In genomic region chr6:133099573-133099972, GRCh38 we compare ENCODE assay signal across 1 cellular context.
TF ChIP-seq lines count a peak whose summit lies in the region.

No MANE protein-coding gene starts in this region.

TF ChIP-seq in HepG2, 621 proteins besides CTCF, POLR2A, EP300 and RAD21 (continued from another document and continues in another):
- TF ChIP-seq, protein P1, sequence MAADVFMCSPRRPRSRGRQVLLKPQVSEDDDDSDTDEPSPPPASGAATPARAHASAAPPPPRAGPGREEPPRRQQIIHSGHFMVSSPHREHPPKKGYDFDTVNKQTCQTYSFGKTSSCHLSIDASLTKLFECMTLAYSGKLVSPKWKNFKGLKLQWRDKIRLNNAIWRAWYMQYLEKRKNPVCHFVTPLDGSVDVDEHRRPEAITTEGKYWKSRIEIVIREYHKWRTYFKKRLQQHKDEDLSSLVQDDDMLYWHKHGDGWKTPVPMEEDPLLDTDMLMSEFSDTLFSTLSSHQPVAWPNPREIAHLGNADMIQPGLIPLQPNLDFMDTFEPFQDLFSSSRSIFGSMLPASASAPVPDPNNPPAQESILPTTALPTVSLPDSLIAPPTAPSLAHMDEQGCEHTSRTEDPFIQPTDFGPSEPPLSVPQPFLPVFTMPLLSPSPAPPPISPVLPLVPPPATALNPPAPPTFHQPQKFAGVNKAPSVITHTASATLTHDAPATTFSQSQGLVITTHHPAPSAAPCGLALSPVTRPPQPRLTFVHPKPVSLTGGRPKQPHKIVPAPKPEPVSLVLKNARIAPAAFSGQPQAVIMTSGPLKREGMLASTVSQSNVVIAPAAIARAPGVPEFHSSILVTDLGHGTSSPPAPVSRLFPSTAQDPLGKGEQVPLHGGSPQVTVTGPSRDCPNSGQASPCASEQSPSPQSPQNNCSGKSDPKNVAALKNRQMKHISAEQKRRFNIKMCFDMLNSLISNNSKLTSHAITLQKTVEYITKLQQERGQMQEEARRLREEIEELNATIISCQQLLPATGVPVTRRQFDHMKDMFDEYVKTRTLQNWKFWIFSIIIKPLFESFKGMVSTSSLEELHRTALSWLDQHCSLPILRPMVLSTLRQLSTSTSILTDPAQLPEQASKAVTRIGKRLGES (CRISPR knock-in tag; IDR thresholded peaks at IDR 0.05; ENCODE audit: borderline replicate concordance) = no peak
- no peak for TF ChIP-seq NONO (IDR thresholded peaks at IDR 0.05)
- TF ChIP-seq NONO (CRISPR knock-in tag; conservative IDR thresholded peaks at IDR 0.05) = no peak
- TF ChIP-seq NR1H2 (CRISPR knock-in tag; IDR thresholded peaks at IDR 0.05; ENCODE audit: borderline replicate concordance, low read depth) = no peak
- TF ChIP-seq FOXA1 (IDR thresholded peaks at IDR 0.05) = no peak
- TF ChIP-seq FOXA1 (CRISPR knock-in tag; IDR thresholded peaks at IDR 0.05) = no peak
- TF ChIP-seq SCMH1 (CRISPR knock-in tag; IDR thresholded peaks at IDR 0.05; ENCODE audit: borderline replicate concordance) = no peak
- TF ChIP-seq ZNF33A (CRISPR knock-in tag; IDR thresholded peaks at IDR 0.05; ENCODE audit: borderline replicate concordance) = no peak
- TF ChIP-seq ZNF768 (CRISPR knock-in tag; IDR thresholded peaks at IDR 0.05) = no peak
- TF ChIP-seq ZNF672 (CRISPR knock-in tag; IDR thresholded peaks at IDR 0.05) = no peak
- TF ChIP-seq, protein P2, sequence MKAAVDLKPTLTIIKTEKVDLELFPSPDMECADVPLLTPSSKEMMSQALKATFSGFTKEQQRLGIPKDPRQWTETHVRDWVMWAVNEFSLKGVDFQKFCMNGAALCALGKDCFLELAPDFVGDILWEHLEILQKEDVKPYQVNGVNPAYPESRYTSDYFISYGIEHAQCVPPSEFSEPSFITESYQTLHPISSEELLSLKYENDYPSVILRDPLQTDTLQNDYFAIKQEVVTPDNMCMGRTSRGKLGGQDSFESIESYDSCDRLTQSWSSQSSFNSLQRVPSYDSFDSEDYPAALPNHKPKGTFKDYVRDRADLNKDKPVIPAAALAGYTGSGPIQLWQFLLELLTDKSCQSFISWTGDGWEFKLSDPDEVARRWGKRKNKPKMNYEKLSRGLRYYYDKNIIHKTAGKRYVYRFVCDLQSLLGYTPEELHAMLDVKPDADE (CRISPR knock-in tag; IDR thresholded peaks at IDR 0.05) = no peak
- TF ChIP-seq CREB1 (IDR thresholded peaks at IDR 0.05) = no peak
- no peak for TF ChIP-seq CREB1 (CRISPR knock-in tag; IDR thresholded peaks at IDR 0.05)
- TF ChIP-seq, protein P3, sequence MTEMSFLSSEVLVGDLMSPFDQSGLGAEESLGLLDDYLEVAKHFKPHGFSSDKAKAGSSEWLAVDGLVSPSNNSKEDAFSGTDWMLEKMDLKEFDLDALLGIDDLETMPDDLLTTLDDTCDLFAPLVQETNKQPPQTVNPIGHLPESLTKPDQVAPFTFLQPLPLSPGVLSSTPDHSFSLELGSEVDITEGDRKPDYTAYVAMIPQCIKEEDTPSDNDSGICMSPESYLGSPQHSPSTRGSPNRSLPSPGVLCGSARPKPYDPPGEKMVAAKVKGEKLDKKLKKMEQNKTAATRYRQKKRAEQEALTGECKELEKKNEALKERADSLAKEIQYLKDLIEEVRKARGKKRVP (CRISPR knock-in tag; IDR thresholded peaks at IDR 0.05) = peak in 1 of 2 experiments; percentile 63; a peak in 2 of 4 replicates
- TF ChIP-seq, protein P4, sequence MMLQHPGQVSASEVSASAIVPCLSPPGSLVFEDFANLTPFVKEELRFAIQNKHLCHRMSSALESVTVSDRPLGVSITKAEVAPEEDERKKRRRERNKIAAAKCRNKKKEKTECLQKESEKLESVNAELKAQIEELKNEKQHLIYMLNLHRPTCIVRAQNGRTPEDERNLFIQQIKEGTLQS (CRISPR knock-in tag; IDR thresholded peaks at IDR 0.05) = no peak
- TF ChIP-seq ONECUT2 (CRISPR knock-in tag; IDR thresholded peaks at IDR 0.05) = no peak
- TF ChIP-seq ZNF589 (CRISPR knock-in tag; conservative IDR thresholded peaks at IDR 0.05) = no peak
- TF ChIP-seq FOXJ3 (CRISPR knock-in tag; IDR thresholded peaks at IDR 0.05; ENCODE audit: borderline replicate concordance) = no peak
- TF ChIP-seq ZBTB10 (CRISPR knock-in tag; IDR thresholded peaks at IDR 0.05; ENCODE audit: borderline replicate concordance) = no peak
- no peak for TF ChIP-seq ZFX (CRISPR knock-in tag; IDR thresholded peaks at IDR 0.05; ENCODE audit: low read depth)
- TF ChIP-seq FOSL1 (CRISPR knock-in tag; IDR thresholded peaks at IDR 0.05; ENCODE audit: borderline replicate concordance) = peak; percentile 23; the same call in 1 of the 2 replicates
- no peak for TF ChIP-seq PPARG (CRISPR knock-in tag; conservative IDR thresholded peaks at IDR 0.05)
- no peak for TF ChIP-seq FLYWCH1 (CRISPR knock-in tag; IDR thresholded peaks at IDR 0.05)
- TF ChIP-seq, protein P5, sequence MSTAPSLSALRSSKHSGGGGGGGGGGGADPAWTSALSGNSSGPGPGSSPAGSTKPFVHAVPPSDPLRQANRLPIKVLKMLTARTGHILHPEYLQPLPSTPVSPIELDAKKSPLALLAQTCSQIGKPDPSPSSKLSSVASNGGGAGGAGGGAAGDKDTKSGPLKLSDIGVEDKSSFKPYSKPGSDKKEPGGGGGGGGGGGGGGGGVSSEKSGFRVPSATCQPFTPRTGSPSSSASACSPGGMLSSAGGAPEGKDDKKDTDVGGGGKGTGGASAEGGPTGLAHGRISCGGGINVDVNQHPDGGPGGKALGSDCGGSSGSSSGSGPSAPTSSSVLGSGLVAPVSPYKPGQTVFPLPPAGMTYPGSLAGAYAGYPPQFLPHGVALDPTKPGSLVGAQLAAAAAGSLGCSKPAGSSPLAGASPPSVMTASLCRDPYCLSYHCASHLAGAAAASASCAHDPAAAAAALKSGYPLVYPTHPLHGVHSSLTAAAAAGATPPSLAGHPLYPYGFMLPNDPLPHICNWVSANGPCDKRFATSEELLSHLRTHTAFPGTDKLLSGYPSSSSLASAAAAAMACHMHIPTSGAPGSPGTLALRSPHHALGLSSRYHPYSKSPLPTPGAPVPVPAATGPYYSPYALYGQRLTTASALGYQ (CRISPR knock-in tag; IDR thresholded peaks at IDR 0.05) = no peak
- peak; percentile 74 for TF ChIP-seq NCOA2 (CRISPR knock-in tag; IDR thresholded peaks at IDR 0.05)
- TF ChIP-seq TCF7 (IDR thresholded peaks at IDR 0.05; ENCODE audit: low read depth) = peak; percentile 73
- no peak for TF ChIP-seq ZNF224 (CRISPR knock-in tag; IDR thresholded peaks at IDR 0.05)
- no peak for TF ChIP-seq ZNF354B (CRISPR knock-in tag; IDR thresholded peaks at IDR 0.05)
- no peak for TF ChIP-seq MAFK (conservative IDR thresholded peaks at IDR 0.05 in 1 of 2, IDR thresholded peaks at IDR 0.05 in 1 of 2; ENCODE audit: low read length in 2 of 2)
- TF ChIP-seq MAZ (IDR thresholded peaks at IDR 0.05; ENCODE audit: borderline replicate concordance, low read depth, low read length) = no peak
- TF ChIP-seq MAZ (CRISPR knock-in tag; IDR thresholded peaks at IDR 0.05; ENCODE audit: low read depth) = no peak
- no peak for TF ChIP-seq FOXK1 (CRISPR knock-in tag; IDR thresholded peaks at IDR 0.05; ENCODE audit: borderline replicate concordance, low read depth)
- no peak for TF ChIP-seq ZNF549 (CRISPR knock-in tag; IDR thresholded peaks at IDR 0.05)
- TF ChIP-seq SIX1 (CRISPR knock-in tag; IDR thresholded peaks at IDR 0.05; ENCODE audit: borderline replicate concordance) = no peak
- TF ChIP-seq MAFF (IDR thresholded peaks at IDR 0.05; ENCODE audit: low read depth, low read length) = no peak
- no peak for TF ChIP-seq RORA (CRISPR knock-in tag; IDR thresholded peaks at IDR 0.05)
- TF ChIP-seq NFE2 (CRISPR knock-in tag; IDR thresholded peaks at IDR 0.05) = no peak
- no peak for TF ChIP-seq SRSF9 (IDR thresholded peaks at IDR 0.05; ENCODE audit: borderline replicate concordance, insufficient read depth, low read depth, low read length, poor library complexity, severe bottlenecking)
- no peak for TF ChIP-seq NFRKB (IDR thresholded peaks at IDR 0.05)
- no peak for TF ChIP-seq ZNF460 (CRISPR knock-in tag; IDR thresholded peaks at IDR 0.05; ENCODE audit: borderline replicate concordance)
- 0 out of 2 replicates have a peak, but pooled peaks have one; percentile 15 for TF ChIP-seq MED1 (CRISPR knock-in tag; IDR thresholded peaks at IDR 0.05)
- TF ChIP-seq, protein P6, sequence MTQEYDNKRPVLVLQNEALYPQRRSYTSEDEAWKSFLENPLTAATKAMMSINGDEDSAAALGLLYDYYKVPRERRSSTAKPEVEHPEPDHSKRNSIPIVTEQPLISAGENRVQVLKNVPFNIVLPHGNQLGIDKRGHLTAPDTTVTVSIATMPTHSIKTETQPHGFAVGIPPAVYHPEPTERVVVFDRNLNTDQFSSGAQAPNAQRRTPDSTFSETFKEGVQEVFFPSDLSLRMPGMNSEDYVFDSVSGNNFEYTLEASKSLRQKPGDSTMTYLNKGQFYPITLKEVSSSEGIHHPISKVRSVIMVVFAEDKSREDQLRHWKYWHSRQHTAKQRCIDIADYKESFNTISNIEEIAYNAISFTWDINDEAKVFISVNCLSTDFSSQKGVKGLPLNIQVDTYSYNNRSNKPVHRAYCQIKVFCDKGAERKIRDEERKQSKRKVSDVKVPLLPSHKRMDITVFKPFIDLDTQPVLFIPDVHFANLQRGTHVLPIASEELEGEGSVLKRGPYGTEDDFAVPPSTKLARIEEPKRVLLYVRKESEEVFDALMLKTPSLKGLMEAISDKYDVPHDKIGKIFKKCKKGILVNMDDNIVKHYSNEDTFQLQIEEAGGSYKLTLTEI (CRISPR knock-in tag; conservative IDR thresholded peaks at IDR 0.05) = no peak
- TF ChIP-seq ZSCAN25 (CRISPR knock-in tag; IDR thresholded peaks at IDR 0.05) = no peak
- no peak for TF ChIP-seq EEA1 (CRISPR knock-in tag; IDR thresholded peaks at IDR 0.05; ENCODE audit: borderline replicate concordance)
- TF ChIP-seq, protein P7, sequence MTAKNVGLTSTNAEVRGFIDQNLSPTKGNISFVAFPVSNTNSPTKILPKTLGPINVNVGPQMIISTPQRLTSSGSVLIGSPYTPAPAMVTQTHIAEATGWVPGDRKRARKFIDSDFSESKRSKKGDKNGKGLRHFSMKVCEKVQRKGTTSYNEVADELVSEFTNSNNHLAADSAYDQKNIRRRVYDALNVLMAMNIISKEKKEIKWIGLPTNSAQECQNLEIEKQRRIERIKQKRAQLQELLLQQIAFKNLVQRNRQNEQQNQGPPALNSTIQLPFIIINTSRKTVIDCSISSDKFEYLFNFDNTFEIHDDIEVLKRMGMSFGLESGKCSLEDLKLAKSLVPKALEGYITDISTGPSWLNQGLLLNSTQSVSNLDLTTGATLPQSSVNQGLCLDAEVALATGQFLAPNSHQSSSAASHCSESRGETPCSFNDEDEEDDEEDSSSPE (CRISPR knock-in tag; IDR thresholded peaks at IDR 0.05) = no peak
- TF ChIP-seq KLF15 (CRISPR knock-in tag; IDR thresholded peaks at IDR 0.05; ENCODE audit: borderline replicate concordance) = no peak
- TF ChIP-seq ZFP36L1 (CRISPR knock-in tag; IDR thresholded peaks at IDR 0.05) = no peak
- TF ChIP-seq HHEX (CRISPR knock-in tag; IDR thresholded peaks at IDR 0.05) = no peak
- no peak for TF ChIP-seq ZNF180 (CRISPR knock-in tag; IDR thresholded peaks at IDR 0.05; ENCODE audit: borderline replicate concordance, low read depth)
- no peak for TF ChIP-seq SOX13 (IDR thresholded peaks at IDR 0.05)
- TF ChIP-seq SOX13 (CRISPR knock-in tag; conservative IDR thresholded peaks at IDR 0.05 in 1 of 2, IDR thresholded peaks at IDR 0.05 in 1 of 2) = peak in 1 of 2 experiments; percentile 33; a peak in 1 of 4 replicates
- TF ChIP-seq ZSCAN21 (CRISPR knock-in tag; IDR thresholded peaks at IDR 0.05; ENCODE audit: borderline replicate concordance) = no peak
- no peak for TF ChIP-seq PBX2 (CRISPR knock-in tag; IDR thresholded peaks at IDR 0.05)
- no peak for TF ChIP-seq NFYB (CRISPR knock-in tag; IDR thresholded peaks at IDR 0.05)
- TF ChIP-seq ZNF766 (CRISPR knock-in tag; IDR thresholded peaks at IDR 0.05; ENCODE audit: borderline replicate concordance) = no peak
- no peak for TF ChIP-seq ATF2 (CRISPR knock-in tag; IDR thresholded peaks at IDR 0.05)
- no peak for TF ChIP-seq ZNF317 (CRISPR knock-in tag; IDR thresholded peaks at IDR 0.05)
